17 cellular contexts compared by ENCODE assay signal in the genomic region with DNA sequence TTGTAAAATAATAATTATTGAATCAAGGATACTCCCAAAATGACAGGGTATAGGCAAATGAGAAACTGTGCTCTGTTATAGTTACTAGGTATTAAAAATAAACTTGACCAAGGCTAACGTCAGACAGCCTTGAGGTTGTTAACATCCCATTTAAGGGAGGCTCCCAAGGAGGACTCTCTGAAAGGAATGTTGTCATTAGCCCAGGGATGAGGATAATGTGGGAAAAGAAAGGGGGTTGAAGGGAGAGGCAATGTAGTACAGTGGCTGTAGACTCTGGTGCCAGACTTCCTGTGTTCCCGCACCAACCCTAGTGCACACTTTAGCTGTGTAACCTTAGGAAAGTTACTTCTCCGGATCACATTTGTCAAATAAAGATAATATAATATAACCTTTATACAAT. TPM values are rescaled to one million over a fixed set of nuclear protein-coding genes. Genes with fewer than 3 reads are reported as not detected.
"Had no signal": no experiment of that assay in that cellular context is flagged by ENCODE, and none has a peak within 500 bp of the region (broad histone marks: within the 10 kb centered on the region; RNA-seq: fewer than 3 reads in every experiment).

No MANE protein-coding gene starts in this region.

- H3K27me3 ChIP-seq: cardiac muscle cell, right atrium auricular region had no signal

- H3K4me3 Mint-ChIP-seq: effector memory CD8-positive, alpha-beta T cell; neural crest cell; stimulated activated memory B cell treated with anti-CD40 and anti-IgM and Interleukin-4, amounts not matched to agents 10 μg/mL and 1 μg/mL and 100 μg/mL, for 72 hours had no signal

- ATAC-seq: activated naive CD4-positive, alpha-beta T cell treated with anti-CD3 and anti-CD28 coated beads, Interleukin-2, amount 50 U/mL, for 72 hours; effector memory CD8-positive, alpha-beta T cell; lower lobe of right lung; stimulated activated memory B cell treated with anti-CD40 and anti-IgM and Interleukin-4, amounts not matched to agents 10 μg/mL and 1 μg/mL and 100 μg/mL, for 72 hours had no signal

- H3K9me3 ChIP-seq: lower lobe of right lung, prostate gland, right atrium auricular region, thoracic aorta had no signal

- DNase-seq: activated CD4-positive, alpha-beta T cell treated with anti-CD3 and anti-CD28 coated beads, Interleukin-2, amount 50 U/mL, for 48 hours; activated gamma-delta T cell; effector memory CD8-positive, alpha-beta T cell; lower lobe of right lung; stimulated activated CD4-positive, alpha-beta T cell treated with anti-CD3 and anti-CD28 coated beads, Interleukin-4, amount 100 ng/mL, for 4 hours; SW 1271; WERI-Rb-1 had no signal

- H3K4me1 Mint-ChIP-seq: stimulated activated memory B cell treated with anti-CD40 and anti-IgM and Interleukin-4, amounts not matched to agents 10 μg/mL and 1 μg/mL and 100 μg/mL, for 72 hours had no signal

- H3K4me1 ChIP-seq: lower lobe of right lung, prostate gland had no signal

- H3K4me3 ChIP-seq: cardiac muscle cell, lower lobe of right lung, prostate gland, right atrium auricular region, thoracic aorta had no signal

- H3K27me3 Mint-ChIP-seq: stimulated activated memory B cell treated with anti-CD40 and anti-IgM and Interleukin-4, amounts not matched to agents 10 μg/mL and 1 μg/mL and 100 μg/mL, for 72 hours had no signal

- H3K36me3 Mint-ChIP-seq: activated naive CD4-positive, alpha-beta T cell treated with anti-CD3 and anti-CD28 coated beads, Interleukin-2, amount 50 U/mL, for 72 hours; stimulated activated memory B cell treated with anti-CD40 and anti-IgM and Interleukin-4, amounts not matched to agents 10 μg/mL and 1 μg/mL and 100 μg/mL, for 72 hours had no signal

- FAIRE-seq: frontal cortex had no signal

- H3K36me3 ChIP-seq: cardiac muscle cell, lower lobe of right lung, prostate gland, right atrium auricular region, thoracic aorta, WERI-Rb-1 had no signal

- H3K27ac Mint-ChIP-seq: activated naive CD4-positive, alpha-beta T cell treated with anti-CD3 and anti-CD28 coated beads, Interleukin-2, amount 50 U/mL, for 72 hours; effector memory CD8-positive, alpha-beta T cell; stimulated activated memory B cell treated with anti-CD40 and anti-IgM and Interleukin-4, amounts not matched to agents 10 μg/mL and 1 μg/mL and 100 μg/mL, for 72 hours had no signal

- H3K27ac ChIP-seq: cardiac muscle cell, epithelial cell of prostate, lower lobe of right lung, prostate gland, right atrium auricular region, thoracic aorta, WERI-Rb-1 had no signal

RNA-seq across cellular contexts. Expression of a gene that starts 47.0 kb away (rescaled TPM):
- total RNA-seq: activated naive CD4-positive, alpha-beta T cell treated with anti-CD3 and anti-CD28 coated beads, Interleukin-2, amount 50 U/mL, for 72 hours; T-helper 2 cell treated with Interferon-gamma antibody and Interleukin-4, amounts not matched to agents 100 ng/mL and 5 ng/mL, for 36 hours had no signal
